ENCODE assay signal across 1 cellular context in genomic region chr3:13873818-13874217, GRCh38.
TF ChIP-seq lines count a peak whose summit lies in the region.

No MANE protein-coding gene starts in this region.

TF ChIP-seq in H1, 55 proteins besides CTCF, POLR2A, EP300 and RAD21:
- TF ChIP-seq BACH1 (IDR thresholded peaks at IDR 0.05; ENCODE audit: low read length): no peak
- no peak for TF ChIP-seq RXRA (IDR thresholded peaks at IDR 0.05; ENCODE audit: insufficient read depth, low read depth, low read length)
